In the genomic region with DNA sequence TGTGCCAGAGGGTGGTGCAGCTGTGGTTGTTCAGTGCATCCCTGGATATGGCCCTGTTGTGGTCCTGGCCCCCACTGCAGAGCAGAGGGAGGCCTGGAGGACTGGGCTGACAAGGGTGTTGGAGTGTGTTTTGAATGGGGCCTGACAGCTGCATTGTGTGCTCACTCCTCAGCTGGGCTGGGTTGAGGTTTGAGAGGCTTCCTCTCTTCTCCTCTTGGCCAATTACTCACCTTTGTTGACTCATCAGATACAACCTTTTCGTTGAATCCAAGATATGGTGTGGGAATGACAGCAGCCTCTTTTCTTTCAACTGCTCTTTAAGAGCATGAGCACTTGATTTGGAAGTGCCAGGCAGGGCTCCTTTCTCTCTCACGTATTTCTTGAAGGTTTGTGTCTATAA, we compare ENCODE assay signal across 21 cellular contexts.
"Had no signal": no experiment of that assay in that cellular context is flagged by ENCODE, and none has a peak within 500 bp of the region (broad histone marks: within the 10 kb centered on the region; RNA-seq: fewer than 3 reads in every experiment).

No MANE protein-coding gene starts in this region.

- H3K4me1 ChIP-seq: body of pancreas, spleen, testis had no signal

- H3K27me3 ChIP-seq: body of pancreas, spleen, testis had no signal

- DNase-seq: activated B cell treated with CpG ODN at 0.5 μM for 24 hours; activated CD4-positive, alpha-beta memory T cell treated with anti-CD3 and anti-CD28 coated beads for 36 hours; activated CD4-positive, alpha-beta T cell treated with anti-CD3 and anti-CD28 coated beads for 4 hours; activated naive CD4-positive, alpha-beta T cell; activated naive CD8-positive, alpha-beta T cell treated with anti-CD3 and anti-CD28 coated beads, Interleukin-2, amount 10 ng/mL, durations not matched to agents 7 days and 5 days; activated T-cell treated with anti-CD3 and anti-CD28 coated beads for 4 hours; body of pancreas; effector memory CD8-positive, alpha-beta T cell; foreskin fibroblast; glutamatergic neuron; hippocampal formation; midbrain; nephron progenitor cell; posterior cingulate gyrus; retina; spleen; stimulated activated CD4-positive, alpha-beta T cell treated with anti-CD3 and anti-CD28 coated beads, Interleukin-4, amount 100 ng/mL, for 4 hours; testis had no signal

- H3K27ac ChIP-seq: body of pancreas, epithelial cell of prostate, spleen, testis had no signal

- ATAC-seq: body of pancreas; effector memory CD8-positive, alpha-beta T cell; stimulated activated memory B cell treated with anti-CD40 and anti-IgM and Interleukin-4, amounts not matched to agents 10 μg/mL and 1 μg/mL and 100 μg/mL, for 72 hours had no signal

- H3K4me3 ChIP-seq: body of pancreas, lung, spleen, testis had no signal

- H3K36me3 ChIP-seq: spleen had no signal

- H3K9me3 ChIP-seq: body of pancreas, testis had no signal
